16 cellular contexts compared by ENCODE assay signal in the genomic region with DNA sequence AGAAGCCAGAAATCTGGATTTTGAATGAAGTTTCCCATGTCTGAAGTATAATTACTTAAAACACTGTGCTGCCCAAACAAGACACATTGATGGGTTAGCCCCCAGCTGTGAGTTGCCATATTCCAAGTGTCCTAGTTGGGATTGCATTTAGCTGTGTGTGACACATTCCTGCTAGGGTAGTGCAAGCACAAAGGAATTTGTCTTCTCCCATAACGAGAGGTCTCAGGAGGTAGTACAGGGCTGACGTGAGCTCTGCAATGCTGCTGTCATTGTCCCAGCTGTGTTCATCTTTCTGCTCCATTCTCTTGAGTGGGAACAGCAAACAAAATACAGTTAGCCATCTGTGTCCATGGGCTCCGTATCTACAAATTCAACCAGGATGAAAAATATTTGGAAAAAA.
DNase-seq lines count a peak whose midpoint lies in the region; ATAC-seq and TF ChIP-seq lines count a peak whose summit lies in the region.
"Had no signal": no experiment of that assay in that cellular context is flagged by ENCODE, and none has a peak within 500 bp of the region (broad histone marks: within the 10 kb centered on the region; RNA-seq: fewer than 3 reads in every experiment).

No MANE protein-coding gene starts in this region.

- peaks cover 44% of the 10 kb centered on the region for H3K4me1 Mint-ChIP-seq in activated T-cell treated with anti-CD3 and anti-CD28 coated beads, Interleukin-2, amount 50 U/mL, for 72 hours (ENCODE audit: low read depth)

- H3K27me3 ChIP-seq in thyroid gland, result no peaks in the 10 kb centered on the region
- H3K27me3 ChIP-seq: cardiac muscle cell, ovary, tibial nerve had no signal

- H3K9me3 Mint-ChIP-seq in activated T-cell treated with anti-CD3 and anti-CD28 coated beads, Interleukin-2, amount 50 U/mL, for 72 hours, result no peaks in the 10 kb centered on the region
- H3K9me3 Mint-ChIP-seq: activated CD4-positive, alpha-beta memory T cell treated with anti-CD3 and anti-CD28 coated beads for 36 hours; activated naive CD8-positive, alpha-beta T cell treated with anti-CD3 and anti-CD28 coated beads, Interleukin-2, amount 10 ng/mL, durations not matched to agents 7 days and 5 days; activated T-cell treated with anti-CD3 and anti-CD28 coated beads, Interleukin-2, amount 50 U/mL, for 24 hours had no signal

- H3K27me3 Mint-ChIP-seq in activated T-cell treated with anti-CD3 and anti-CD28 coated beads, Interleukin-2, amount 50 U/mL, for 72 hours (ENCODE audit: low read depth), result no peaks in the 10 kb centered on the region
- H3K27me3 Mint-ChIP-seq: activated CD4-positive, alpha-beta memory T cell treated with anti-CD3 and anti-CD28 coated beads for 36 hours; activated naive CD8-positive, alpha-beta T cell treated with anti-CD3 and anti-CD28 coated beads, Interleukin-2, amount 10 ng/mL, durations not matched to agents 7 days and 5 days; activated T-cell treated with anti-CD3 and anti-CD28 coated beads, Interleukin-2, amount 50 U/mL, for 24 hours had no signal

- DNase-seq in GM03348 (ENCODE audit: low spot score) (peak; percentile 28), RPMI7951 (ENCODE audit: low read depth) (peak; percentile 53), fibroblast of gingiva (ENCODE audit: low read depth) (peak; percentile 27), thyroid gland (peak in 1 of 2 donors; percentile 24), germinal center (ENCODE audit: low spot score) (no peak)
- DNase-seq in stimulated activated CD4-positive, alpha-beta T cell treated with anti-CD3 and anti-CD28 coated beads, Interleukin-2, amount 100 ng/mL, for 24 hours, result no peak
- DNase-seq in activated T-cell treated with anti-CD3 and anti-CD28 coated beads, Interleukin-2, amount 50 U/mL, for 72 hours, result no peak
- DNase-seq: activated CD4-positive, alpha-beta memory T cell treated with anti-CD3 and anti-CD28 coated beads for 36 hours; activated naive CD8-positive, alpha-beta T cell treated with anti-CD3 and anti-CD28 coated beads, Interleukin-2, amount 10 ng/mL, durations not matched to agents 7 days and 5 days; activated T-cell treated with anti-CD3 and anti-CD28 coated beads, Interleukin-2, amount 50 U/mL, for 24 hours; NCI-H187; NCI-H510A; ovary had no signal

- no peak overlapping the region for H3K4me3 ChIP-seq in thyroid gland (replicated peaks in 1 of 3)
- H3K4me3 ChIP-seq: cardiac muscle cell, GM12878, ovary, tibial nerve had no signal

- TF ChIP-seq POLR2A in thyroid gland (IDR thresholded peaks at IDR 0.05), result no peak

- 27 to 37% methylated on average over 3 of the region's 3 CpGs for WGBS in thyroid gland, 2 donors

- no peaks in the 10 kb centered on the region for H3K36me3 ChIP-seq in thyroid gland
- H3K36me3 ChIP-seq: cardiac muscle cell, ovary, tibial nerve had no signal

- intact Hi-C loops in thyroid gland (cut with DNase I), result no loop called here

- ATAC-seq in activated T-cell treated with anti-CD3 and anti-CD28 coated beads, Interleukin-2, amount 50 U/mL, for 72 hours (replicated peaks in 1 of 2), result no peak
- ATAC-seq: GM12878 had no signal

- H3K4me3 Mint-ChIP-seq in activated T-cell treated with anti-CD3 and anti-CD28 coated beads, Interleukin-2, amount 50 U/mL, for 72 hours, result no peak overlapping the region
- H3K4me3 Mint-ChIP-seq: activated CD4-positive, alpha-beta memory T cell treated with anti-CD3 and anti-CD28 coated beads for 36 hours; activated naive CD8-positive, alpha-beta T cell treated with anti-CD3 and anti-CD28 coated beads, Interleukin-2, amount 10 ng/mL, durations not matched to agents 7 days and 5 days; activated T-cell treated with anti-CD3 and anti-CD28 coated beads, Interleukin-2, amount 50 U/mL, for 24 hours had no signal

- peaks cover 25 to 40% of the 10 kb centered on the region in 2 donors for H3K4me1 ChIP-seq in thyroid gland

- no peak for TF ChIP-seq CTCF in thyroid gland (IDR thresholded peaks at IDR 0.05)

- H3K9me3 ChIP-seq in thyroid gland, result no peaks in the 10 kb centered on the region
- H3K9me3 ChIP-seq: ovary, tibial nerve had no signal

- H3K27ac ChIP-seq in thyroid gland, result peak overlapping the region; percentile 10 to 59 (median 53)
- H3K27ac ChIP-seq: cardiac muscle cell, ovary, tibial nerve had no signal

- no peaks in the 10 kb centered on the region for H3K36me3 Mint-ChIP-seq in activated T-cell treated with anti-CD3 and anti-CD28 coated beads, Interleukin-2, amount 50 U/mL, for 72 hours (ENCODE audit: insufficient read depth in 2 of 2)
- H3K36me3 Mint-ChIP-seq: activated CD4-positive, alpha-beta memory T cell treated with anti-CD3 and anti-CD28 coated beads for 36 hours had no signal

- H3K27ac Mint-ChIP-seq in activated T-cell treated with anti-CD3 and anti-CD28 coated beads, Interleukin-2, amount 50 U/mL, for 72 hours, result no peak overlapping the region
- H3K27ac Mint-ChIP-seq: activated CD4-positive, alpha-beta memory T cell treated with anti-CD3 and anti-CD28 coated beads for 36 hours; activated naive CD8-positive, alpha-beta T cell treated with anti-CD3 and anti-CD28 coated beads, Interleukin-2, amount 10 ng/mL, durations not matched to agents 7 days and 5 days; activated T-cell treated with anti-CD3 and anti-CD28 coated beads, Interleukin-2, amount 50 U/mL, for 24 hours had no signal

Comparison
In these comparisons a context has a peak if more than half of its experiments do, and no peak if none do; other contexts are left out.
1. DNase-seq: peak in GM03348 (single experiment), RPMI7951 (single experiment) and fibroblast of gingiva (single experiment); none in stimulated activated CD4-positive, alpha-beta T cell treated with anti-CD3 and anti-CD28 coated beads, Interleukin-2, amount 100 ng/mL, for 24 hours (0 of 2), germinal center (single experiment) and activated T-cell treated with anti-CD3 and anti-CD28 coated beads, Interleukin-2, amount 50 U/mL, for 72 hours (0 of 2).